ENCODE assay signal across 21 cellular contexts in genomic region chr15:84666373-84666772, GRCh38. TPM values are rescaled to one million over a fixed set of nuclear protein-coding genes. Genes with fewer than 3 reads are reported as not detected.
DNase-seq lines count a peak whose midpoint lies in the region; ATAC-seq and TF ChIP-seq lines count a peak whose summit lies in the region.
"Had no signal": no experiment of that assay in that cellular context is flagged by ENCODE, and none has a peak within 500 bp of the region (broad histone marks: within the 10 kb centered on the region; RNA-seq: fewer than 3 reads in every experiment).

No MANE protein-coding gene starts in this region.

- no peak overlapping the region for H3K4me3 Mint-ChIP-seq in activated CD4-positive, alpha-beta T cell treated with anti-CD3 and anti-CD28 coated beads, Interleukin-2, amount 10 ng/mL, durations not matched to agents 24 days and 14 days
- H3K4me3 Mint-ChIP-seq in activated CD4-positive, alpha-beta T cell treated with anti-CD3 and anti-CD28 coated beads, Interleukin-2, amount 10 ng/mL, durations not matched to agents 7 days and 5 days = no peak overlapping the region
- H3K4me3 Mint-ChIP-seq in T-cell = no peak overlapping the region
- no peak overlapping the region for H3K4me3 Mint-ChIP-seq in naive thymus-derived CD8-positive, alpha-beta T cell

- H3K27ac ChIP-seq in OCI-LY7 (ENCODE audit: low read depth, low read length, poor library complexity, severe bottlenecking) = no peak overlapping the region
- H3K27ac ChIP-seq: BLaER1, esophagus muscularis mucosa, PC-9, right atrium auricular region, SJCRH30, uterus, WERI-Rb-1 had no signal

- H3K36me3 Mint-ChIP-seq in activated CD4-positive, alpha-beta T cell treated with anti-CD3 and anti-CD28 coated beads, Interleukin-2, amount 10 ng/mL, durations not matched to agents 24 days and 14 days (ENCODE audit: low read depth) = peaks cover 45% of the 10 kb centered on the region
- H3K36me3 Mint-ChIP-seq in activated CD4-positive, alpha-beta T cell treated with anti-CD3 and anti-CD28 coated beads, Interleukin-2, amount 10 ng/mL, durations not matched to agents 7 days and 5 days (ENCODE audit: low read depth) = peaks cover 52% of the 10 kb centered on the region
- peaks cover 33% of the 10 kb centered on the region for H3K36me3 Mint-ChIP-seq in T-cell
- peaks cover 0 to 57% (median 3%) of the 10 kb centered on the region in 3 donors for H3K36me3 Mint-ChIP-seq in naive thymus-derived CD8-positive, alpha-beta T cell

- H3K36me3 ChIP-seq in OCI-LY7 (ENCODE audit: insufficient read depth, low read length) = peaks cover 57% of the 10 kb centered on the region
- H3K36me3 ChIP-seq: uterus had no signal

- H3K79me2 ChIP-seq in OCI-LY7 (ENCODE audit: insufficient read depth, low read depth, low read length) = no peaks in the 10 kb centered on the region

- H3K9me3 Mint-ChIP-seq in activated CD4-positive, alpha-beta T cell treated with anti-CD3 and anti-CD28 coated beads, Interleukin-2, amount 10 ng/mL, durations not matched to agents 24 days and 14 days = no peaks in the 10 kb centered on the region
- H3K9me3 Mint-ChIP-seq in activated CD4-positive, alpha-beta T cell treated with anti-CD3 and anti-CD28 coated beads, Interleukin-2, amount 10 ng/mL, durations not matched to agents 7 days and 5 days = no peaks in the 10 kb centered on the region
- no peaks in the 10 kb centered on the region for H3K9me3 Mint-ChIP-seq in T-cell
- H3K9me3 Mint-ChIP-seq in naive thymus-derived CD8-positive, alpha-beta T cell = no peaks in the 10 kb centered on the region

- no peak for DNase-seq in activated CD4-positive, alpha-beta T cell treated with anti-CD3 and anti-CD28 coated beads, Interleukin-2, amount 10 ng/mL, durations not matched to agents 24 days and 14 days
- no peak for DNase-seq in activated CD4-positive, alpha-beta T cell treated with anti-CD3 and anti-CD28 coated beads, Interleukin-2, amount 10 ng/mL, durations not matched to agents 7 days and 5 days
- DNase-seq in T-cell = no peak
- DNase-seq in cardiac fibroblast (ENCODE audit: low read depth in 2 of 2) = peak; percentile 23 to 70
- DNase-seq in naive thymus-derived CD8-positive, alpha-beta T cell = no peak
- DNase-seq in occipital lobe (lab: John Stamatoyannopoulos, UW) = no peak
- DNase-seq in OCI-LY7 (ENCODE audit: low spot score) = no peak
- DNase-seq in NCI-H1694 treated with DMSO at 0.1 percent for 48 hours (lab: John Stamatoyannopoulos, UW) = no peak
- DNase-seq: effector CD4-positive, alpha-beta T cell; glutamatergic neuron; left ventricle myocardium superior; NCI-H187; NCI-H2227 treated with DMSO at 0.1 percent for 48 hours; PC-9; SJCRH30; uterus; WERI-Rb-1 had no signal

- H3K27ac Mint-ChIP-seq in activated CD4-positive, alpha-beta T cell treated with anti-CD3 and anti-CD28 coated beads, Interleukin-2, amount 10 ng/mL, durations not matched to agents 24 days and 14 days = peak overlapping the region; percentile 63
- no peak overlapping the region for H3K27ac Mint-ChIP-seq in activated CD4-positive, alpha-beta T cell treated with anti-CD3 and anti-CD28 coated beads, Interleukin-2, amount 10 ng/mL, durations not matched to agents 7 days and 5 days
- peak overlapping the region; percentile 65 to 77 for H3K27ac Mint-ChIP-seq in T-cell
- H3K27ac Mint-ChIP-seq in naive thymus-derived CD8-positive, alpha-beta T cell = peak overlapping the region in 7 of 10 donors; percentile 23 to 88 (median 65)

- CTCF ChIA-PET in activated CD4-positive, alpha-beta T cell treated with anti-CD3 and anti-CD28 coated beads, Interleukin-2, amount 10 ng/mL, durations not matched to agents 7 days and 5 days (lab: Charles Lee) = interaction anchor here (1.7 to 2.9 kb wide), 2 partner anchors 11 to 41 kb away, joined by 3 to 13 read pairs; partner anchors contain the start of gene WDR73
- CTCF ChIA-PET in T-cell (lab: Charles Lee) = interaction anchor here in 1 of 2 donors (1.3 kb wide), 1 partner anchor 10 kb away, joined by 3 read pairs; no protein-coding TSS in a partner anchor
- CTCF ChIA-PET in OCI-LY7 (lab: Charles Lee; ENCODE audit: unreplicated experiment) = no interaction called here

- no TSS peak for BruUV-seq in OCI-LY7 (replicated peaks; lab: Mats Ljungman, UMichigan)

- H3K9me3 ChIP-seq in OCI-LY7 (ENCODE audit: low read length) = no peaks in the 10 kb centered on the region
- H3K9me3 ChIP-seq: BLaER1, esophagus muscularis mucosa, HAP-1, right atrium auricular region, SJCRH30, uterus had no signal

- H3K4me1 ChIP-seq in OCI-LY7 (ENCODE audit: insufficient read depth, low read length, poor library complexity, severe bottlenecking) = no peaks in the 10 kb centered on the region
- H3K4me1 ChIP-seq: BLaER1, esophagus muscularis mucosa, HAP-1, right atrium auricular region, SJCRH30, uterus had no signal

- no peak overlapping the region for H2AFZ ChIP-seq in OCI-LY7 (ENCODE audit: low read length)
- H2AFZ ChIP-seq: PC-9 had no signal

- intact Hi-C loops in activated CD4-positive, alpha-beta T cell treated with anti-CD3 and anti-CD28 coated beads, Interleukin-2, amount 10 ng/mL, durations not matched to agents 24 days and 14 days (cut with micrococcal nuclease) = no loop called here
- intact Hi-C loops in OCI-LY7 (cut with micrococcal nuclease; ENCODE audit: unreplicated experiment) = no loop called here

- H3K4me3 ChIP-seq in cardiac fibroblast (replicated peaks in 1 of 2; ENCODE audit: low read depth in 2 of 2, low read length in 2 of 2) (no peak overlapping the region), OCI-LY7 (ENCODE audit: low read depth, low read length, poor library complexity, severe bottlenecking) (no peak overlapping the region)
- H3K4me3 ChIP-seq: BLaER1, esophagus muscularis mucosa, HAP-1, PC-9, right atrium auricular region, SJCRH30, uterus had no signal

- TF ChIP-seq CTCF in cardiac fibroblast (IDR thresholded peaks at IDR 0.05; ENCODE audit: low read depth, low read length) (no peak), OCI-LY7 (conservative IDR thresholded peaks at IDR 0.05; ENCODE audit: low read length) (no peak)

- no peaks in the 10 kb centered on the region for H3K9me2 ChIP-seq in OCI-LY7 (ENCODE audit: insufficient read depth, low read length)

- H3K4me2 ChIP-seq in OCI-LY7 (ENCODE audit: low read length) = no peak overlapping the region
- H3K4me2 ChIP-seq: BLaER1, PC-9 had no signal

- H3K27me3 Mint-ChIP-seq in activated CD4-positive, alpha-beta T cell treated with anti-CD3 and anti-CD28 coated beads, Interleukin-2, amount 10 ng/mL, durations not matched to agents 24 days and 14 days = no peaks in the 10 kb centered on the region
- no peaks in the 10 kb centered on the region for H3K27me3 Mint-ChIP-seq in activated CD4-positive, alpha-beta T cell treated with anti-CD3 and anti-CD28 coated beads, Interleukin-2, amount 10 ng/mL, durations not matched to agents 7 days and 5 days
- H3K27me3 Mint-ChIP-seq in T-cell = no peaks in the 10 kb centered on the region
- no peaks in the 10 kb centered on the region for H3K27me3 Mint-ChIP-seq in naive thymus-derived CD8-positive, alpha-beta T cell

- ATAC-seq in T-cell (replicated peaks in 1 of 4) = no peak
- ATAC-seq in naive thymus-derived CD8-positive, alpha-beta T cell = no peak
- ATAC-seq: left ventricle myocardium superior had no signal

- peaks cover 26% of the 10 kb centered on the region for H3K4me1 Mint-ChIP-seq in activated CD4-positive, alpha-beta T cell treated with anti-CD3 and anti-CD28 coated beads, Interleukin-2, amount 10 ng/mL, durations not matched to agents 24 days and 14 days
- peaks cover 5% of the 10 kb centered on the region for H3K4me1 Mint-ChIP-seq in activated CD4-positive, alpha-beta T cell treated with anti-CD3 and anti-CD28 coated beads, Interleukin-2, amount 10 ng/mL, durations not matched to agents 7 days and 5 days
- H3K4me1 Mint-ChIP-seq in T-cell = peaks cover 0 to 7% (median 5%) of the 10 kb centered on the region in 3 donors
- peaks cover 1 to 6% (median 3%) of the 10 kb centered on the region in 4 donors for H3K4me1 Mint-ChIP-seq in naive thymus-derived CD8-positive, alpha-beta T cell

- no peaks in the 10 kb centered on the region for H4K20me1 ChIP-seq in OCI-LY7 (ENCODE audit: insufficient read depth, low read length)
- H4K20me1 ChIP-seq: BLaER1 had no signal

- POLR2A ChIA-PET in activated CD4-positive, alpha-beta T cell treated with anti-CD3 and anti-CD28 coated beads, Interleukin-2, amount 10 ng/mL, durations not matched to agents 7 days and 5 days (lab: Charles Lee) = interaction anchor here (0.6 kb wide), 1 partner anchor 41 kb away, joined by 3 read pairs; no protein-coding TSS in a partner anchor
- POLR2A ChIA-PET in T-cell (lab: Charles Lee) (interaction anchor here in 1 of 2 donors (0.6 kb wide), 1 partner anchor 113 kb away, joined by 3 read pairs; no protein-coding TSS in a partner anchor), OCI-LY7 (lab: Charles Lee) (interaction anchor here (0.6 to 1.1 kb wide), 2 partner anchors 11 to 25 kb away, joined by 3 to 4 read pairs; no protein-coding TSS in a partner anchor)
- POLR2A ChIA-PET in naive thymus-derived CD8-positive, alpha-beta T cell (lab: Charles Lee) = interaction anchor here (0.7 to 1.1 kb wide), 2 partner anchors 12 to 51 kb away, joined by 4 read pairs; no protein-coding TSS in a partner anchor

RNA-seq across cellular contexts. Expression of gene NMB, which starts 8.4 kb away (rescaled TPM):
- total RNA-seq in activated CD4-positive, alpha-beta T cell treated with anti-CD3 and anti-CD28 coated beads, Interleukin-2, amount 10 ng/mL, durations not matched to agents 24 days and 14 days = 2.8 and 3.7 TPM in 2 replicates
- total RNA-seq in activated CD4-positive, alpha-beta T cell treated with anti-CD3 and anti-CD28 coated beads, Interleukin-2, amount 10 ng/mL, durations not matched to agents 7 days and 5 days = 1 to 10 TPM; 2.8 to 3.8 TPM
- total RNA-seq in T-cell (1 to 10 TPM; 1.3 to 3.5 (median 2.9) TPM), occipital lobe (1.9 TPM), OCI-LY7 (2022) (6.6 and 8.7 TPM in 2 replicates)
- 1 to 10 TPM; 1.6 to 2.1 TPM for total RNA-seq in naive thymus-derived CD8-positive, alpha-beta T cell
- polyA plus RNA-seq in naive thymus-derived CD8-positive, alpha-beta T cell = 1 to 10 TPM; 1.9 to 5.7 (median 3.3) TPM
- 5.3 and 10.3 TPM in 2 replicates for total RNA-seq in OCI-LY7 (2014; rRNA removed; shearing (Covaris generic))

RNA-seq across cellular contexts. Expression of gene WDR73, which starts 12.3 kb away (rescaled TPM):
- total RNA-seq in activated CD4-positive, alpha-beta T cell treated with anti-CD3 and anti-CD28 coated beads, Interleukin-2, amount 10 ng/mL, durations not matched to agents 24 days and 14 days = 24.5 and 28.0 TPM in 2 replicates
- total RNA-seq in activated CD4-positive, alpha-beta T cell treated with anti-CD3 and anti-CD28 coated beads, Interleukin-2, amount 10 ng/mL, durations not matched to agents 7 days and 5 days = 10 to 100 TPM; 22.1 to 23.8 TPM
- 10 to 100 TPM; 24.4 to 39.0 (median 36.3) TPM for total RNA-seq in T-cell
- 10 to 100 TPM; 38.3 to 43.2 TPM for total RNA-seq in naive thymus-derived CD8-positive, alpha-beta T cell
- 10 to 100 TPM; 12.2 to 18.8 (median 17.9) TPM for polyA plus RNA-seq in naive thymus-derived CD8-positive, alpha-beta T cell
- 25.7 TPM for total RNA-seq in occipital lobe
- total RNA-seq in OCI-LY7 (2014; rRNA removed; shearing (Covaris generic)) = 29.7 and 38.1 TPM in 2 replicates
- total RNA-seq in OCI-LY7 (2022) = 28.7 TPM in 2 replicates

RNA-seq across cellular contexts. Expression of gene SEC11A, which starts 49.6 kb away (rescaled TPM):
- total RNA-seq in activated CD4-positive, alpha-beta T cell treated with anti-CD3 and anti-CD28 coated beads, Interleukin-2, amount 10 ng/mL, durations not matched to agents 24 days and 14 days = 101 and 108 TPM in 2 replicates
- 100 to 1,000 TPM; 110 to 119 TPM for total RNA-seq in activated CD4-positive, alpha-beta T cell treated with anti-CD3 and anti-CD28 coated beads, Interleukin-2, amount 10 ng/mL, durations not matched to agents 7 days and 5 days
- total RNA-seq in T-cell (10 to 100 TPM; 52.3 to 68.9 (median 66.5) TPM), occipital lobe (68.9 TPM), OCI-LY7 (2022) (87.6 and 93.6 TPM in 2 replicates)
- total RNA-seq in naive thymus-derived CD8-positive, alpha-beta T cell = 10 to 100 TPM; 68.3 to 70.6 TPM
- 100 to 1,000 TPM; 103 to 128 (median 119) TPM for polyA plus RNA-seq in naive thymus-derived CD8-positive, alpha-beta T cell
- 41.4 and 47.0 TPM in 2 replicates for total RNA-seq in OCI-LY7 (2014; rRNA removed; shearing (Covaris generic))

Comparison
In these comparisons a context has a peak if more than half of its experiments do, and no peak if none do; other contexts are left out.
1. DNase-seq: peak in cardiac fibroblast (2 of 2); none in activated CD4-positive, alpha-beta T cell treated with anti-CD3 and anti-CD28 coated beads, Interleukin-2, amount 10 ng/mL, durations not matched to agents 24 days and 14 days (single experiment), activated CD4-positive, alpha-beta T cell treated with anti-CD3 and anti-CD28 coated beads, Interleukin-2, amount 10 ng/mL, durations not matched to agents 7 days and 5 days (single experiment), T-cell (0 of 34), naive thymus-derived CD8-positive, alpha-beta T cell (0 of 10), occipital lobe (single experiment), OCI-LY7 (single experiment) and NCI-H1694 treated with DMSO at 0.1 percent for 48 hours (single experiment).